In genomic region chr1:19889656-19890055, GRCh38 we compare ENCODE assay signal across 1 cellular context.
TF ChIP-seq lines count a peak whose summit lies in the region.

No MANE protein-coding gene starts in this region.

TF ChIP-seq in HepG2, 621 proteins besides CTCF, POLR2A, EP300 and RAD21 (continued from another document):
- TF ChIP-seq SOX13 (IDR thresholded peaks at IDR 0.05): no peak
- 0 out of 4 replicates have a peak, but pooled peaks of 1 of the 2 experiments have one; percentile 24 for TF ChIP-seq SOX13 (CRISPR knock-in tag; conservative IDR thresholded peaks at IDR 0.05 in 1 of 2, IDR thresholded peaks at IDR 0.05 in 1 of 2)
